ENCODE assay signal across 1 cellular context in the genomic region with DNA sequence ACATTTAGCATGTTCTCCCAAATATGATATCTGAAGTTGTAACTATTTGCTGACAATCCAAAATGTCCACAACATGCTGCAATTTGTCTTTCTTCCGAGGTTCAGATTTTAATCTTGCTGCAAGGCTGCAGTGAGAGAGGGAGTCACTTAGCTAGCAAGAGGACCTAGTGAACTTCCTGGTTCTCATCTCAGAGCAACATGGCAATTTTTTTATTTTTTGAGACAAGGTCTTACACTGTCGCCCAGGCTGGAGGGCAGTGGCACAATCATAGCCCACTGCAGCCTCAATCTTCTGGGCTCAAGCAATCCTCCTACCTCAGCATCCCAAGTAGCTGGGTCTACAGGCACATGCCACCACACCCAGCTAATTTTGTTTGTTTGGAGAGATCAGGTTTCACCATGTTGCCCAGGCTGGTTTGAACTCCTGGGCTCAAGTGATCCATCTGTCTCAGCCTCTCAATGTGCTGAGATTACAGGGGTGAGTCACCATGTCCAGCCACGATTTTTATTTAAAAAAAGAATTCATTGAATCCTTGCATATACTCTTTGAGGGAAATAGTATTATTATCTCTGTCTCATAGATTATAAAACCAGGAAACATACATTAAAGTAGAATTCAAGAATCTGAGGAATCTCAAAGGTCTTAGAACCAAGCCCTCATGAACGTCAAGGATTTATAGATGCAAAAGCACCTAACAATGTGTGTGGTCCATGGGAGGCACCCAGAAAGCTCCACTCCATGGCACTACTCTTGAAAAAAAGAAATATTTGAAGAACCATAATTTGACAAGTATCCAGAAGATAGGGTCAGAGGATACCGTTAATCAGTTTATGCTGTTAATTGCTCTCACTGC.
TF ChIP-seq lines count a peak whose summit lies in the region.

No MANE protein-coding gene starts in this region.

TF ChIP-seq in endothelial cell of umbilical vein, 7 proteins besides CTCF, POLR2A, EP300 and RAD21:
- TF ChIP-seq FOS (IDR thresholded peaks at IDR 0.05; ENCODE audit: borderline replicate concordance, insufficient read depth, low read length) (no peak), EZH2 (IDR thresholded peaks at IDR 0.05; ENCODE audit: borderline replicate concordance, low read depth, low read length, severe bottlenecking) (no peak), MAX (IDR thresholded peaks at IDR 0.05; ENCODE audit: insufficient read depth, insufficient read length) (no peak), POLR2AphosphoS5 (IDR thresholded peaks at IDR 0.05; ENCODE audit: insufficient read depth, low read depth, low read length) (no peak), JUN (IDR thresholded peaks at IDR 0.05; ENCODE audit: borderline replicate concordance, insufficient read depth, insufficient read length, low read depth) (no peak), GATA2 (IDR thresholded peaks at IDR 0.05; ENCODE audit: insufficient read depth, insufficient read length, low read depth, low read length) (no peak)
TF ChIP-seq in endothelial cell of umbilical vein: peak in this region for 0.
